In the genomic region with DNA sequence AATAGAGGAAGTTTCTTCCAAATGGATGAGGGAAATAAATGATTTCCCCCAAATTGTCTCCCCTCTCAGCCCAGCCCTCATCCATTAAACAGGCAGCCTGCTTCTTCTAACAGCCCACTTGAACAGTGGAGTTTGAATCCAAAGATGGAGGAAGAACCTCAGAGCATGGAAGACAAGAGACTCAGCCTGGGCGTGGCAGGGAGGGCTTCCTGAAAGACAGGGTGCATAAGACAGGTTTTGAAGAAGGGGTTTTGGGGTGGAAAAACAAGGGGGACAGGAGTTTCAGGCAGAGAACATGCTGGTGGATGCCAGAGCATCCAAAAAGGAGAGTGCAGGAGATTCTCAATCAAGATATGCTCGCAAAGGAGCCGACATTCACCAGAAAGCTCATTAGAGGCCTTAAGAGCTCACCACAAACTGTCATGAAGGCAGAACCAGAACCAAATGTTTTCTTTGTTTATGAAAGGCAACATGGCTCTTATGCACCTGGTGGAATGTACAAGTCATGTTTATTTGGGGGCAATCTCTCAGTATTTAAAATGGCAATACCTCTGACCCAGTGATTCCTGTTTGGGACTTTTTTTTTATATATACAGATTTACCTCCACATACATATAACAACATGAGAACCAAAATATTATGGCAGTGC, we compare ENCODE assay signal across 17 cellular contexts. TPM values are rescaled to one million over a fixed set of nuclear protein-coding genes. Genes with fewer than 3 reads are reported as not detected.
DNase-seq lines count a peak whose midpoint lies in the region; ATAC-seq and TF ChIP-seq lines count a peak whose summit lies in the region.
"Had no signal": no experiment of that assay in that cellular context is flagged by ENCODE, and none has a peak within 500 bp of the region (broad histone marks: within the 10 kb centered on the region; RNA-seq: fewer than 3 reads in every experiment).

No MANE protein-coding gene starts in this region.

- H3K27ac ChIP-seq in A673 (ENCODE audit: low read depth, low read length, poor library complexity, severe bottlenecking) (no peak overlapping the region), SK-N-SH (ENCODE audit: low read depth in 2 of 2, low read length in 1 of 2) (no peak overlapping the region)
- H3K27ac ChIP-seq: body of pancreas, pancreas had no signal

- H3F3A ChIP-seq in SK-N-SH (replicated peaks; ENCODE audit: insufficient read depth) = no peaks in the 10 kb centered on the region

- H3K9me2 ChIP-seq in SK-N-SH = no peaks in the 10 kb centered on the region

- POLR2A ChIA-PET in A673 (lab: Charles Lee; ENCODE audit: low non-redundant PET) = no interaction called here
- POLR2A ChIA-PET in SK-N-SH (lab: Yijun Ruan, JAX) = no interaction called here

- H3K27me3 ChIP-seq in A673 (replicated peaks; ENCODE audit: insufficient read depth, low read depth, low read length, poor library complexity) (no peaks in the 10 kb centered on the region), SK-N-SH (ENCODE audit: insufficient read depth) (no peaks in the 10 kb centered on the region; the same call in none of the 2 replicates)
- H3K27me3 ChIP-seq: body of pancreas, pancreas had no signal

- no peaks in the 10 kb centered on the region for H4K20me1 ChIP-seq in SK-N-SH (ENCODE audit: insufficient read depth)

- no peak for ATAC-seq in GM18907 (IDR thresholded peaks at IDR 0.05; ENCODE audit: unreplicated experiment)
- ATAC-seq: body of pancreas, left colon, pancreas had no signal

- H3K9me3 ChIP-seq in A673 (ENCODE audit: low read depth, low read length, poor library complexity, severe bottlenecking) = peaks cover 15% of the 10 kb centered on the region
- peaks cover 10% of the 10 kb centered on the region; the same call in 1 of the 2 replicates for H3K9me3 ChIP-seq in SK-N-SH
- H3K9me3 ChIP-seq: pancreas had no signal

- BruUV-seq in A673 (replicated peaks; lab: Mats Ljungman, UMichigan) = no TSS peak

- intact Hi-C loops in A673 (cut with micrococcal nuclease; ENCODE audit: unreplicated experiment) = no loop called here

- CTCF ChIA-PET in A673 (lab: Charles Lee) (no interaction called here), SK-N-SH (lab: Yijun Ruan, JAX) (no interaction called here)

- peaks cover 8% of the 10 kb centered on the region for H3K4me1 ChIP-seq in A673 (ENCODE audit: insufficient read depth, low read length, poor library complexity, severe bottlenecking)
- H3K4me1 ChIP-seq in SK-N-SH (ENCODE audit: control insufficient read depth in 1 of 2, insufficient read depth in 2 of 2, low read depth in 1 of 2, low read length in 1 of 2) = no peaks in the 10 kb centered on the region
- H3K4me1 ChIP-seq: body of pancreas, pancreas had no signal

- no peak overlapping the region for H3K4me2 ChIP-seq in SK-N-SH

- WGBS in SK-N-SH (ENCODE audit: low lambda C conversion rate) = 30% methylated on average over 3 of the region's 3 CpGs

- DNase-seq in A172 (ENCODE audit: low spot score) (peak; percentile 31), EL (peak; percentile 10), RPMI8226 (peak; percentile 49), fibroblast of pulmonary artery (ENCODE audit: low read depth) (peak; percentile 38), amygdala (lab: John Stamatoyannopoulos, UW) (no peak), A673 (ENCODE audit: low spot score) (no peak), SK-N-SH (no peak)
- DNase-seq: activated B cell treated with CpG ODN at 0.5 μM for 24 hours; body of pancreas; effector CD4-positive, alpha-beta T cell; left colon; pancreas; SHP77; T-helper 2 cell had no signal

- TF ChIP-seq CTCF in fibroblast of pulmonary artery (IDR thresholded peaks at IDR 0.05; ENCODE audit: low read length, missing control alignments) (no peak), A673 (conservative IDR thresholded peaks at IDR 0.05; ENCODE audit: low read depth, low read length) (no peak), SK-N-SH (IDR thresholded peaks at IDR 0.05) (no peak)

- H3K9ac ChIP-seq in SK-N-SH = no peak overlapping the region

- H2AFZ ChIP-seq in SK-N-SH (ENCODE audit: low read depth) = no peak overlapping the region

- TF ChIP-seq EP300 in SK-N-SH (IDR thresholded peaks at IDR 0.05; ENCODE audit: borderline replicate concordance in 1 of 2, low read depth in 1 of 2, low read length in 1 of 2) = no peak

- no peak for TF ChIP-seq RAD21 in SK-N-SH (IDR thresholded peaks at IDR 0.05; ENCODE audit: low read length)

- no peaks in the 10 kb centered on the region for H3K36me3 ChIP-seq in A673 (ENCODE audit: insufficient read depth, low read length, poor library complexity, severe bottlenecking)
- no peaks in the 10 kb centered on the region for H3K36me3 ChIP-seq in SK-N-SH (replicated peaks in 1 of 2; ENCODE audit: control insufficient read depth in 1 of 2, insufficient read depth in 2 of 2, low read length in 1 of 2)
- H3K36me3 ChIP-seq: pancreas had no signal

- H3K79me2 ChIP-seq in SK-N-SH (ENCODE audit: insufficient read depth) = no peaks in the 10 kb centered on the region

- no peak overlapping the region for H3K4me3 ChIP-seq in fibroblast of pulmonary artery (replicated peaks; ENCODE audit: low read depth, low read length)
- H3K4me3 ChIP-seq in A673 (ENCODE audit: low read depth, low read length, poor library complexity, severe bottlenecking) = no peak overlapping the region
- H3K4me3 ChIP-seq in SK-N-SH (ENCODE audit: low read depth in 2 of 2, low read length in 1 of 2) = no peak overlapping the region; a peak in 1 of 4 replicates
- H3K4me3 ChIP-seq: body of pancreas, pancreas had no signal

TF ChIP-seq in SK-N-SH, 30 proteins besides CTCF, POLR2A, EP300 and RAD21:
- TF ChIP-seq, protein P1, sequence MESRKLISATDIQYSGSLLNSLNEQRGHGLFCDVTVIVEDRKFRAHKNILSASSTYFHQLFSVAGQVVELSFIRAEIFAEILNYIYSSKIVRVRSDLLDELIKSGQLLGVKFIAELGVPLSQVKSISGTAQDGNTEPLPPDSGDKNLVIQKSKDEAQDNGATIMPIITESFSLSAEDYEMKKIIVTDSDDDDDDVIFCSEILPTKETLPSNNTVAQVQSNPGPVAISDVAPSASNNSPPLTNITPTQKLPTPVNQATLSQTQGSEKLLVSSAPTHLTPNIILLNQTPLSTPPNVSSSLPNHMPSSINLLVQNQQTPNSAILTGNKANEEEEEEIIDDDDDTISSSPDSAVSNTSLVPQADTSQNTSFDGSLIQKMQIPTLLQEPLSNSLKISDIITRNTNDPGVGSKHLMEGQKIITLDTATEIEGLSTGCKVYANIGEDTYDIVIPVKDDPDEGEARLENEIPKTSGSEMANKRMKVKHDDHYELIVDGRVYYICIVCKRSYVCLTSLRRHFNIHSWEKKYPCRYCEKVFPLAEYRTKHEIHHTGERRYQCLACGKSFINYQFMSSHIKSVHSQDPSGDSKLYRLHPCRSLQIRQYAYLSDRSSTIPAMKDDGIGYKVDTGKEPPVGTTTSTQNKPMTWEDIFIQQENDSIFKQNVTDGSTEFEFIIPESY (IDR thresholded peaks at IDR 0.05; ENCODE audit: borderline replicate concordance, low read depth) = no peak
- TF ChIP-seq, protein P2, sequence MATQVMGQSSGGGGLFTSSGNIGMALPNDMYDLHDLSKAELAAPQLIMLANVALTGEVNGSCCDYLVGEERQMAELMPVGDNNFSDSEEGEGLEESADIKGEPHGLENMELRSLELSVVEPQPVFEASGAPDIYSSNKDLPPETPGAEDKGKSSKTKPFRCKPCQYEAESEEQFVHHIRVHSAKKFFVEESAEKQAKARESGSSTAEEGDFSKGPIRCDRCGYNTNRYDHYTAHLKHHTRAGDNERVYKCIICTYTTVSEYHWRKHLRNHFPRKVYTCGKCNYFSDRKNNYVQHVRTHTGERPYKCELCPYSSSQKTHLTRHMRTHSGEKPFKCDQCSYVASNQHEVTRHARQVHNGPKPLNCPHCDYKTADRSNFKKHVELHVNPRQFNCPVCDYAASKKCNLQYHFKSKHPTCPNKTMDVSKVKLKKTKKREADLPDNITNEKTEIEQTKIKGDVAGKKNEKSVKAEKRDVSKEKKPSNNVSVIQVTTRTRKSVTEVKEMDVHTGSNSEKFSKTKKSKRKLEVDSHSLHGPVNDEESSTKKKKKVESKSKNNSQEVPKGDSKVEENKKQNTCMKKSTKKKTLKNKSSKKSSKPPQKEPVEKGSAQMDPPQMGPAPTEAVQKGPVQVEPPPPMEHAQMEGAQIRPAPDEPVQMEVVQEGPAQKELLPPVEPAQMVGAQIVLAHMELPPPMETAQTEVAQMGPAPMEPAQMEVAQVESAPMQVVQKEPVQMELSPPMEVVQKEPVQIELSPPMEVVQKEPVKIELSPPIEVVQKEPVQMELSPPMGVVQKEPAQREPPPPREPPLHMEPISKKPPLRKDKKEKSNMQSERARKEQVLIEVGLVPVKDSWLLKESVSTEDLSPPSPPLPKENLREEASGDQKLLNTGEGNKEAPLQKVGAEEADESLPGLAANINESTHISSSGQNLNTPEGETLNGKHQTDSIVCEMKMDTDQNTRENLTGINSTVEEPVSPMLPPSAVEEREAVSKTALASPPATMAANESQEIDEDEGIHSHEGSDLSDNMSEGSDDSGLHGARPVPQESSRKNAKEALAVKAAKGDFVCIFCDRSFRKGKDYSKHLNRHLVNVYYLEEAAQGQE (IDR thresholded peaks at IDR 0.05; ENCODE audit: low read depth, low read length) = no peak
- TF ChIP-seq FOSL2 (IDR thresholded peaks at IDR 0.05; ENCODE audit: borderline replicate concordance, low read depth) (no peak), RFX5 (IDR thresholded peaks at IDR 0.05; ENCODE audit: low read length) (no peak)

RNA-seq across cellular contexts. Expression of a gene that starts 26.5 kb away (rescaled TPM):
- total RNA-seq in A172 (2014; rRNA removed; shearing (Covaris generic)) = 0.17 TPM in 1 of 2 replicates, not detected in the other
- total RNA-seq in A673 (2021) = 8.3 and 12.4 TPM in 2 replicates
- polyA plus RNA-seq in SK-N-SH (2012; rRNA removed) = 0.03 and 0.08 TPM in 2 replicates
- 0.01 and 0.04 TPM in 2 replicates for polyA plus RNA-seq in SK-N-SH (2012; cell fraction: cytosol; rRNA removed)
- polyA plus RNA-seq in SK-N-SH (2012; cell fraction: nucleus; rRNA removed) = 0.47 and 0.67 TPM in 2 replicates
- total RNA-seq: activated B cell treated with CpG ODN at 0.5 μM for 24 hours; activated CD8-positive, alpha-beta memory T cell treated with anti-CD3 and anti-CD28 coated beads for 36 hours had no signal

RNA-seq across cellular contexts. Expression of a gene that starts 40.9 kb away (rescaled TPM):
- total RNA-seq in A172 (2014; rRNA removed; shearing (Covaris generic)) = not detected in 2 replicates
- not detected in 2 replicates for total RNA-seq in A673 (2021)
- not detected in 2 replicates for polyA plus RNA-seq in SK-N-SH (2012; rRNA removed)
- not detected in 2 replicates for polyA plus RNA-seq in SK-N-SH (2012; cell fraction: cytosol; rRNA removed)
- polyA plus RNA-seq in SK-N-SH (2012; cell fraction: nucleus; rRNA removed) = not detected in 2 replicates
- total RNA-seq: activated B cell treated with CpG ODN at 0.5 μM for 24 hours; activated CD8-positive, alpha-beta memory T cell treated with anti-CD3 and anti-CD28 coated beads for 36 hours; body of pancreas; left colon; pancreas had no signal
- polyA plus RNA-seq: pancreas, thymus had no signal

RNA-seq across cellular contexts. Expression of a gene that starts 55.9 kb away (rescaled TPM):
- not detected in 2 replicates for total RNA-seq in A172 (2014; rRNA removed; shearing (Covaris generic))
- total RNA-seq in A673 (2021) = 0.80 and 2.8 TPM in 2 replicates
- not detected in 2 replicates for polyA plus RNA-seq in SK-N-SH (2012; rRNA removed)
- polyA plus RNA-seq in SK-N-SH (2012; cell fraction: cytosol; rRNA removed) = not detected in 2 replicates
- not detected in 2 replicates for polyA plus RNA-seq in SK-N-SH (2012; cell fraction: nucleus; rRNA removed)
- total RNA-seq: activated B cell treated with CpG ODN at 0.5 μM for 24 hours; activated CD8-positive, alpha-beta memory T cell treated with anti-CD3 and anti-CD28 coated beads for 36 hours; body of pancreas; left colon; pancreas had no signal
- polyA plus RNA-seq: pancreas, thymus had no signal

Comparison
In these comparisons a context has a peak if more than half of its experiments do, and no peak if none do; other contexts are left out.
1. DNase-seq: peak in A172 (single experiment), EL (single experiment), RPMI8226 (single experiment) and fibroblast of pulmonary artery (single experiment); none in amygdala (0 of 56), A673 (single experiment) and SK-N-SH (single experiment).